17 cellular contexts compared by ENCODE assay signal in genomic region chr3:57064615-57065014, GRCh38. TPM values are rescaled to one million over a fixed set of nuclear protein-coding genes. Genes with fewer than 3 reads are reported as not detected.
DNase-seq lines count a peak whose midpoint lies in the region; ATAC-seq and TF ChIP-seq lines count a peak whose summit lies in the region.
"Had no signal": no experiment of that assay in that cellular context is flagged by ENCODE, and none has a peak within 500 bp of the region (broad histone marks: within the 10 kb centered on the region; RNA-seq: fewer than 3 reads in every experiment).

No MANE protein-coding gene starts in this region.

- dilution Hi-C loops in IMR-90 (cut with HindIII; ENCODE audit: low sequenced_read_pairs, unreplicated experiment), result no loop called here

- H3K4me3 ChIP-seq in BLaER1 (no peak overlapping the region), IMR-90 (ENCODE audit: insufficient read depth, low read depth, low read length) (no peak overlapping the region), OCI-LY7 (ENCODE audit: low read depth, low read length, poor library complexity, severe bottlenecking) (peak overlapping the region; percentile 24), esophagus squamous epithelium (no peak overlapping the region)
- H3K4me3 ChIP-seq: SK-N-MC had no signal

- H4K20me1 ChIP-seq in BLaER1 (no peaks in the 10 kb centered on the region), IMR-90 (ENCODE audit: insufficient read depth, low read length) (no peaks in the 10 kb centered on the region), OCI-LY7 (ENCODE audit: insufficient read depth, low read length) (no peaks in the 10 kb centered on the region)

- H3K27ac ChIP-seq in BLaER1 (peak overlapping the region; percentile 38; the same call in 1 of the 2 replicates), IMR-90 (ENCODE audit: insufficient read depth, low read length) (no peak overlapping the region), OCI-LY7 (ENCODE audit: low read depth, low read length, poor library complexity, severe bottlenecking) (peak overlapping the region; percentile 49), esophagus squamous epithelium (peak overlapping the region in 3 of 4 donors; percentile 36 to 86 (median 52))
- H3K27ac ChIP-seq: SK-N-MC had no signal

- H2BK5ac ChIP-seq in IMR-90 (ENCODE audit: low read depth, low read length, poor library complexity, severe bottlenecking), result no peak overlapping the region

- in situ Hi-C loops in IMR-90 (cut with MboI; ENCODE audit: low sequenced_read_pairs), result no loop called here

- H3K9me2 ChIP-seq in OCI-LY7 (ENCODE audit: insufficient read depth, low read length), result no peaks in the 10 kb centered on the region

- intact Hi-C loops in IMR-90 (cut with micrococcal nuclease) (no loop called here), OCI-LY7 (cut with micrococcal nuclease; ENCODE audit: unreplicated experiment) (no loop called here), esophagus squamous epithelium (cut with DNase I) (no loop called here)

- ATAC-seq in IMR-90 (ENCODE audit: low read depth), result no peak

- H3K4me3 Mint-ChIP-seq in immature natural killer cell, result no peak overlapping the region
- H3K4me3 Mint-ChIP-seq: T-helper 1 cell treated with Interleukin-12 subunit alpha and Interleukin-12 subunit beta and Interleukin-4 antibody, amounts not matched to agents 30 μg/mL and 1 μg/mL, for 36 hours had no signal

- no peak for TF ChIP-seq RAD21 in IMR-90 (IDR thresholded peaks at IDR 0.05; ENCODE audit: low read length)

- no peak overlapping the region for H3K56ac ChIP-seq in IMR-90 (ENCODE audit: extremely low read depth, insufficient read depth, low read length)

- no peak overlapping the region for H2AK5ac ChIP-seq in IMR-90 (ENCODE audit: low read depth, low read length)

- H4K5ac ChIP-seq in IMR-90 (ENCODE audit: low read depth, low read length), result no peak overlapping the region

- H2BK120ac ChIP-seq in IMR-90 (ENCODE audit: low read depth, low read length), result no peak overlapping the region

- H3K14ac ChIP-seq in IMR-90 (replicated peaks; ENCODE audit: low read depth, low read length), result no peak overlapping the region

- H3K27me3 ChIP-seq in BLaER1, result no peaks in the 10 kb centered on the region
- no peaks in the 10 kb centered on the region for H3K27me3 ChIP-seq in IMR-90 (ENCODE audit: control insufficient read depth, insufficient read depth, low read length)
- no peaks in the 10 kb centered on the region for H3K27me3 ChIP-seq in esophagus squamous epithelium
- H3K27me3 ChIP-seq: BE2C had no signal

- H3K27me3 Mint-ChIP-seq in immature natural killer cell (ENCODE audit: low read depth in 3 of 3), result peaks cover 0 to 4% (median 2%) of the 10 kb centered on the region in 3 donors

- H3K4me2 ChIP-seq in BLaER1 (peak overlapping the region; percentile 58), IMR-90 (ENCODE audit: low read depth, low read length) (no peak overlapping the region), OCI-LY7 (ENCODE audit: low read length) (peak overlapping the region; percentile 58)

- no peak overlapping the region for H3K18ac ChIP-seq in IMR-90 (ENCODE audit: low read depth, low read length)

- no peak overlapping the region for H2AK9ac ChIP-seq in IMR-90 (replicated peaks; ENCODE audit: low read depth, low read length, poor library complexity)

- H4K8ac ChIP-seq in IMR-90 (ENCODE audit: low read depth in 2 of 2, low read length in 2 of 2), result no peak overlapping the region

- no peaks in the 10 kb centered on the region for H3K79me1 ChIP-seq in IMR-90 (ENCODE audit: low read depth in 1 of 2, low read length in 2 of 2)

- H2BK15ac ChIP-seq in IMR-90 (ENCODE audit: low read depth, low read length), result no peak overlapping the region

- H3K4me1 ChIP-seq in BLaER1, result peaks cover 76% of the 10 kb centered on the region
- H3K4me1 ChIP-seq in IMR-90 (ENCODE audit: control insufficient read depth, insufficient read depth, low read length), result peaks cover 4% of the 10 kb centered on the region; the same call in 1 of the 2 replicates
- H3K4me1 ChIP-seq in OCI-LY7 (ENCODE audit: insufficient read depth, low read length, poor library complexity, severe bottlenecking), result peaks cover 93% of the 10 kb centered on the region
- peaks cover 32 to 92% (median 70%) of the 10 kb centered on the region in 3 donors for H3K4me1 ChIP-seq in esophagus squamous epithelium
- H3K4me1 ChIP-seq: BE2C had no signal

- H2BK20ac ChIP-seq in IMR-90 (ENCODE audit: low read depth, low read length), result no peak overlapping the region

- H3K9me3 Mint-ChIP-seq in immature natural killer cell, result peaks cover 0 to 1% (median 0%) of the 10 kb centered on the region in 6 donors
- H3K9me3 Mint-ChIP-seq: T-helper 1 cell treated with Interleukin-12 subunit alpha and Interleukin-12 subunit beta and Interleukin-4 antibody, amounts not matched to agents 30 μg/mL and 1 μg/mL, for 36 hours had no signal

- BruUV-seq in IMR-90 (replicated peaks; lab: Mats Ljungman, UMichigan) (no TSS peak), OCI-LY7 (replicated peaks; lab: Mats Ljungman, UMichigan) (no TSS peak)

- no peak overlapping the region for H3K9ac ChIP-seq in BLaER1
- H3K9ac ChIP-seq in IMR-90 (ENCODE audit: low read depth, low read length), result no peak overlapping the region

- H2AFZ ChIP-seq in IMR-90 (replicated peaks; ENCODE audit: low read length, poor library complexity) (no peak overlapping the region), OCI-LY7 (ENCODE audit: low read length) (no peak overlapping the region)

- H3K9me3 ChIP-seq in BLaER1, result no peaks in the 10 kb centered on the region
- no peaks in the 10 kb centered on the region for H3K9me3 ChIP-seq in IMR-90 (ENCODE audit: control insufficient read depth, insufficient read depth, low read length)
- H3K9me3 ChIP-seq in OCI-LY7 (ENCODE audit: low read length), result no peaks in the 10 kb centered on the region
- no peaks in the 10 kb centered on the region for H3K9me3 ChIP-seq in esophagus squamous epithelium
- H3K9me3 ChIP-seq: BE2C had no signal

- no peak overlapping the region for H3K4ac ChIP-seq in IMR-90 (ENCODE audit: low read depth, low read length)

- H3K27ac Mint-ChIP-seq in immature natural killer cell, result no peak overlapping the region
- H3K27ac Mint-ChIP-seq: T-helper 1 cell treated with Interleukin-12 subunit alpha and Interleukin-12 subunit beta and Interleukin-4 antibody, amounts not matched to agents 30 μg/mL and 1 μg/mL, for 36 hours had no signal

- no CpG with 5 or more reads among the region's 2 CpGs for WGBS in IMR-90 (ENCODE audit: extremely low coverage in 2 of 2, insufficient read length in 1 of 2), 2 experiments
- WGBS in esophagus squamous epithelium, 2 donors, result 81 to 95% methylated on average over 2 of the region's 2 CpGs

- POLR2A ChIA-PET in IMR-90 (lab: Charles Lee; ENCODE audit: unreplicated experiment) (no interaction called here), OCI-LY7 (lab: Charles Lee) (interaction anchor here (0.6 to 0.8 kb wide), 2 partner anchors 56 to 58 kb away, joined by 3 to 4 read pairs; no protein-coding TSS in a partner anchor)

- peaks cover 15 to 21% of the 10 kb centered on the region in 2 donors for H3K4me1 Mint-ChIP-seq in immature natural killer cell

- H3K9me1 ChIP-seq in IMR-90 (ENCODE audit: insufficient read depth, low read length), result no peaks in the 10 kb centered on the region

- DNase-seq in IMR-90 (no peak), OCI-LY7 (ENCODE audit: low spot score) (no peak), esophagus squamous epithelium (lab: John Stamatoyannopoulos, UW) (no peak), immature natural killer cell (no peak), NCI-H1930 (lab: John Stamatoyannopoulos, UW) (no peak), NCI-H524 treated with DMSO at 0.1 percent for 48 hours (lab: John Stamatoyannopoulos, UW) (no peak)
- DNase-seq: BE2C, DMS 273 treated with DMSO at 0.1 percent for 48 hours, NCI-H1092 treated with DMSO at 0.1 percent for 48 hours, NCI-H1694 treated with DMSO at 0.1 percent for 48 hours, NCI-H2171, NCI-H446 treated with DMSO at 0.1 percent for 48 hours, NCI-H82, OCI-M1 had no signal

- H3K36me3 ChIP-seq in BLaER1 (no peaks in the 10 kb centered on the region), IMR-90 (ENCODE audit: control insufficient read depth, insufficient read depth, low read length) (no peaks in the 10 kb centered on the region), OCI-LY7 (ENCODE audit: insufficient read depth, low read length) (0 out of 2 replicates have a peak, but pooled peaks cover 3% of the 10 kb centered on the region), esophagus squamous epithelium (no peaks in the 10 kb centered on the region)
- H3K36me3 ChIP-seq: BE2C had no signal

- no peak overlapping the region for H3K23ac ChIP-seq in IMR-90 (ENCODE audit: low read depth, low read length)

- no peaks in the 10 kb centered on the region for H3K36me3 Mint-ChIP-seq in immature natural killer cell

- H3K79me2 ChIP-seq in OCI-LY7 (ENCODE audit: insufficient read depth, low read depth, low read length), result peaks cover 68% of the 10 kb centered on the region

- CTCF ChIA-PET in IMR-90 (lab: Yijun Ruan, JAX), result no interaction called here
- CTCF ChIA-PET in OCI-LY7 (lab: Charles Lee; ENCODE audit: unreplicated experiment), result no interaction called here

- H4K91ac ChIP-seq in IMR-90 (ENCODE audit: insufficient read depth, low read depth, low read length), result no peak overlapping the region

- TF ChIP-seq CTCF in IMR-90 (conservative IDR thresholded peaks at IDR 0.05; ENCODE audit: low read depth, low read length) (no peak), OCI-LY7 (conservative IDR thresholded peaks at IDR 0.05; ENCODE audit: low read length) (no peak), esophagus squamous epithelium (IDR thresholded peaks at IDR 0.05) (no peak)

- no peak for TF ChIP-seq POLR2A in IMR-90 (IDR thresholded peaks at IDR 0.05; ENCODE audit: low read depth, low read length)
- TF ChIP-seq POLR2A in esophagus squamous epithelium (IDR thresholded peaks at IDR 0.05), result no peak

TF ChIP-seq in IMR-90, 13 proteins besides CTCF, POLR2A, EP300 and RAD21:
- TF ChIP-seq CEBPB (IDR thresholded peaks at IDR 0.05; ENCODE audit: low read depth, low read length) (peak; percentile 56), RCOR1 (IDR thresholded peaks at IDR 0.05; ENCODE audit: insufficient replicate concordance, low read length) (no peak), BHLHE40 (IDR thresholded peaks at IDR 0.05; ENCODE audit: low read depth, low read length) (no peak)

RNA-seq across cellular contexts. Expression of gene SPATA12, which starts 4.2 kb away (rescaled TPM):
- total RNA-seq in IMR-90 (2012; rRNA removed) (under 0.01 TPM in 1 of 2 replicates, not detected in the other), OCI-LY7 (2022) (0.13 and 0.20 TPM in 2 replicates), esophagus squamous epithelium (under 1 TPM in 1 of 4 donors, not detected in 3; 0.09 TPM)
- polyA plus RNA-seq in IMR-90 (2012; rRNA removed) (not detected in 2 replicates), immature natural killer cell (not detected)
- polyA plus RNA-seq in IMR-90 (2012; cell fraction: cytosol; rRNA removed), result not detected in 2 replicates
- not detected in 2 replicates for polyA plus RNA-seq in IMR-90 (2012; cell fraction: nucleus; rRNA removed; ENCODE audit: low replicate concordance)
- not detected in 2 replicates for total RNA-seq in OCI-LY7 (2014; rRNA removed; shearing (Covaris generic))
